Comparison of ENCODE assay signal across 18 cellular contexts in the genomic region with DNA sequence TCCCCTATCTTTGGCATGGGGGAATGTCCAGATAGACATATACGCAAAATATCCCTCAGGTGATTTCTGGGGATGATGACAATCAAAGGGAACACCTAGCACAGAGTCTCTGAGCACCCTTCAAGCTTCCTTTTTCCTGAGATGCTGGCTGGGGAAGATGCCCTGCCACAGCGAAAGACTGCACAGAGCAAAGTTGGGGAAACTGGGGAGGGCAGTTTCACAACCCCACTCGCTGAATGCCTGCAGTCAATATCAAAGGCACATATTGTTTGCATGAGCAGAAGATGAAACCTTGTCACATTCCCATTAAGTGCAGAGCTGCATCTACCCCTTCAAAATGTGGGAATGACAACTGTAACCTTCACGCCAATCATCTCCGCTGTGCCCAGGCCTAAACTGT. TPM values are rescaled to one million over a fixed set of nuclear protein-coding genes. Genes with fewer than 3 reads are reported as not detected.
DNase-seq lines count a peak whose midpoint lies in the region; ATAC-seq, FAIRE-seq and TF ChIP-seq lines count a peak whose summit lies in the region.
"Had no signal": no experiment of that assay in that cellular context is flagged by ENCODE, and none has a peak within 500 bp of the region (broad histone marks: within the 10 kb centered on the region; RNA-seq: fewer than 3 reads in every experiment).

No MANE protein-coding gene starts in this region.

- BruUV-seq in Calu3 (replicated peaks; lab: Mats Ljungman, UMichigan) (no TSS peak), HepG2 (replicated peaks; lab: Mats Ljungman, UMichigan) (no TSS peak)

- no peak for FAIRE-seq in HepG2 (lab: Jason Lieb, UNC)

- no peak overlapping the region for H3K4me2 ChIP-seq in HepG2 (ENCODE audit: low read depth, low read length)

- peaks cover 29% of the 10 kb centered on the region for H3K36me3 Mint-ChIP-seq in Calu3 (ENCODE audit: insufficient read depth, unreplicated experiment)
- H3K36me3 Mint-ChIP-seq in osteocyte (ENCODE audit: unreplicated experiment) = peaks cover 1% of the 10 kb centered on the region
- H3K36me3 Mint-ChIP-seq in CD8-positive, alpha-beta memory T cell = no peaks in the 10 kb centered on the region
- H3K36me3 Mint-ChIP-seq: activated CD4-positive, alpha-beta memory T cell treated with anti-CD3 and anti-CD28 coated beads for 36 hours; CD4-positive, alpha-beta memory T cell had no signal

- no peak for TF ChIP-seq RAD21 in HepG2 (CRISPR knock-in tag; IDR thresholded peaks at IDR 0.05)

- H3K4me1 ChIP-seq in iPS-20b (ENCODE audit: insufficient read depth, low read length) = peaks cover 32% of the 10 kb centered on the region
- no peaks in the 10 kb centered on the region for H3K4me1 ChIP-seq in HepG2 (ENCODE audit: insufficient read depth, low read length)
- no peaks in the 10 kb centered on the region for H3K4me1 ChIP-seq in CD8-positive, alpha-beta memory T cell (ENCODE audit: insufficient read depth, low read length)
- H3K4me1 ChIP-seq: heart right ventricle, uterus had no signal

- TF ChIP-seq EP300 in HepG2 (IDR thresholded peaks at IDR 0.05; ENCODE audit: low read depth in 2 of 2, low read length in 2 of 2) = no peak
- TF ChIP-seq EP300 in HepG2 (CRISPR knock-in tag; IDR thresholded peaks at IDR 0.05; ENCODE audit: borderline replicate concordance) = no peak

- in situ Hi-C loops in astrocyte of the spinal cord (cut with HindIII; ENCODE audit: low sequenced_read_pairs) (no loop called here), HepG2 (cut with HindIII; ENCODE audit: extremely low pct_ligation_motif_present, low pct_unique_long_range_greater_than_20kb) (no loop called here)

- TF ChIP-seq CTCF in Calu3 (IDR thresholded peaks at IDR 0.05; ENCODE audit: unreplicated experiment) (no peak), astrocyte of the spinal cord (IDR thresholded peaks at IDR 0.05; ENCODE audit: low read depth, low read length) (no peak), osteocyte (IDR thresholded peaks at IDR 0.05) (no peak), HepG2 (CRISPR knock-in tag; IDR thresholded peaks at IDR 0.05) (no peak)

- H3K36me3 ChIP-seq in iPS-20b (ENCODE audit: insufficient read depth, low read depth, low read length) (peaks cover 52% of the 10 kb centered on the region), HepG2 (replicated peaks in 1 of 2; ENCODE audit: control insufficient read depth in 1 of 2, insufficient read depth in 2 of 2, low read length in 2 of 2) (no peaks in the 10 kb centered on the region)
- H3K36me3 ChIP-seq in CD8-positive, alpha-beta memory T cell (ENCODE audit: insufficient read depth, low read length) = no peaks in the 10 kb centered on the region
- H3K36me3 ChIP-seq: heart right ventricle, left lung, uterus had no signal

- H3K4me1 Mint-ChIP-seq in Calu3 (ENCODE audit: low read depth, unreplicated experiment) (no peaks in the 10 kb centered on the region), osteocyte (ENCODE audit: unreplicated experiment) (peaks cover 53% of the 10 kb centered on the region)
- H3K4me1 Mint-ChIP-seq in CD8-positive, alpha-beta memory T cell = peaks cover 0 to 12% (median 0%) of the 10 kb centered on the region in 3 donors

- H3K4me3 Mint-ChIP-seq in Calu3 (ENCODE audit: low read depth, unreplicated experiment) (peak overlapping the region; percentile 99), osteocyte (ENCODE audit: unreplicated experiment) (peak overlapping the region; percentile 92)
- no peak overlapping the region for H3K4me3 Mint-ChIP-seq in CD8-positive, alpha-beta memory T cell
- H3K4me3 Mint-ChIP-seq: activated CD4-positive, alpha-beta memory T cell treated with anti-CD3 and anti-CD28 coated beads for 36 hours; CD4-positive, alpha-beta memory T cell had no signal

- no peaks in the 10 kb centered on the region for H4K20me1 ChIP-seq in HepG2 (ENCODE audit: insufficient read depth, low read length)

- H3K27ac ChIP-seq in iPS-20b (ENCODE audit: low read length) = no peak overlapping the region
- no peak overlapping the region for H3K27ac ChIP-seq in HepG2 (ENCODE audit: extremely low read length, insufficient read depth, low read length)
- no peak overlapping the region for H3K27ac ChIP-seq in CD8-positive, alpha-beta memory T cell (ENCODE audit: low read depth, low read length)
- H3K27ac ChIP-seq: heart right ventricle, left lung had no signal

- H3K27me3 Mint-ChIP-seq in Calu3 (ENCODE audit: unreplicated experiment) = no peaks in the 10 kb centered on the region
- peaks cover 13% of the 10 kb centered on the region for H3K27me3 Mint-ChIP-seq in osteocyte (ENCODE audit: unreplicated experiment)
- H3K27me3 Mint-ChIP-seq in CD8-positive, alpha-beta memory T cell = peaks cover 12 to 24% of the 10 kb centered on the region in 2 donors

- H3K79me2 ChIP-seq in HepG2 (ENCODE audit: insufficient read depth, low read length) = no peaks in the 10 kb centered on the region

- H2AFZ ChIP-seq in HepG2 (ENCODE audit: low read length) = no peak overlapping the region

- 0% methylated on average over 3 of the region's 5 CpGs for WGBS in HepG2 (ENCODE audit: low lambda C conversion rate)

- intact Hi-C loops in Calu3 (cut with micrococcal nuclease; ENCODE audit: unreplicated experiment) = loop anchor here (5.0 kb wide), 2 partner anchors 75 to 260 kb away; no protein-coding TSS in a partner anchor
- intact Hi-C loops in HepG2 (cut with micrococcal nuclease; ENCODE audit: unreplicated experiment) = no loop called here

- H3K27me3 ChIP-seq in iPS-20b (ENCODE audit: insufficient read depth, low read length) (peaks cover 11% of the 10 kb centered on the region; the same call in 1 of the 2 replicates), HepG2 (ENCODE audit: control insufficient read depth in 1 of 2, insufficient read depth in 2 of 2, low read length in 2 of 2) (peaks cover 2 to 16% of the 10 kb centered on the region in 2 experiments; a peak in 2 of 5 replicates)
- H3K27me3 ChIP-seq in CD8-positive, alpha-beta memory T cell (ENCODE audit: insufficient read depth, low read length, poor library complexity, severe bottlenecking) = no peaks in the 10 kb centered on the region
- H3K27me3 ChIP-seq: uterus had no signal

- TF ChIP-seq POLR2A in HepG2 (IDR thresholded peaks at IDR 0.05; ENCODE audit: insufficient read depth in 1 of 2, low read depth in 2 of 2, low read length in 2 of 2) = no peak
- no peak for TF ChIP-seq POLR2A in erythroblast (IDR thresholded peaks at IDR 0.05; ENCODE audit: low read length)

- no peak for DNase-seq in Calu3
- no peak for DNase-seq in astrocyte of the spinal cord (ENCODE audit: low read depth, low spot score)
- DNase-seq in osteocyte (ENCODE audit: extremely low spot score, unreplicated experiment) = no peak
- DNase-seq in HepG2 (ENCODE audit: low spot score) = no peak
- no peak for DNase-seq in erythroblast (lab: John Stamatoyannopoulos, UW)
- no peak for DNase-seq in CD8-positive, alpha-beta memory T cell
- DNase-seq: activated CD4-positive, alpha-beta memory T cell treated with anti-CD3 and anti-CD28 coated beads for 36 hours; activated T-cell treated with anti-CD3 and anti-CD28 coated beads, Interleukin-2, amount 50 U/mL, for 48 hours; CD4-positive, alpha-beta memory T cell; heart right ventricle; left lung; NCI-H2029; NCI-H510A treated with DMSO at 0.1 percent for 48 hours; PC-3; uterus had no signal

- CTCF ChIA-PET in Calu3 (lab: Charles Lee) (interaction anchor here (0.8 kb wide), 1 partner anchor 62 kb away, joined by 4 read pairs; no protein-coding TSS in a partner anchor), HepG2 (lab: Yijun Ruan, JAX; ENCODE audit: low intra/inter-chr PET ratio, low total read pairs) (no interaction called here)
- CTCF ChIA-PET in CD8-positive, alpha-beta memory T cell (lab: Charles Lee) = no interaction called here

- H3K27ac Mint-ChIP-seq in Calu3 (ENCODE audit: unreplicated experiment) (no peak overlapping the region), osteocyte (ENCODE audit: unreplicated experiment) (peak overlapping the region; percentile 52)
- no peak overlapping the region for H3K27ac Mint-ChIP-seq in CD8-positive, alpha-beta memory T cell
- H3K27ac Mint-ChIP-seq: activated CD4-positive, alpha-beta memory T cell treated with anti-CD3 and anti-CD28 coated beads for 36 hours; CD4-positive, alpha-beta memory T cell had no signal

- no peaks in the 10 kb centered on the region for H3K9me3 Mint-ChIP-seq in Calu3 (ENCODE audit: low read depth, unreplicated experiment)
- H3K9me3 Mint-ChIP-seq in osteocyte (ENCODE audit: unreplicated experiment) = no peaks in the 10 kb centered on the region
- H3K9me3 Mint-ChIP-seq in CD8-positive, alpha-beta memory T cell = no peaks in the 10 kb centered on the region
- H3K9me3 Mint-ChIP-seq: activated CD4-positive, alpha-beta memory T cell treated with anti-CD3 and anti-CD28 coated beads for 36 hours had no signal

- POLR2A ChIA-PET in HepG2 (lab: Yijun Ruan, JAX) = no interaction called here
- POLR2A ChIA-PET in CD8-positive, alpha-beta memory T cell (lab: Charles Lee) = no interaction called here

- no peak for ATAC-seq in HepG2
- ATAC-seq in GM21390 (IDR thresholded peaks at IDR 0.05; ENCODE audit: unreplicated experiment) = no peak
- ATAC-seq: heart right ventricle, left lung, PC-3, SK-N-SH treated with all-trans-retinoic acid at 6 μM for 48 hours had no signal

- H3K9me3 ChIP-seq in iPS-20b (ENCODE audit: insufficient read depth, low read depth, low read length) = no peaks in the 10 kb centered on the region
- H3K9me3 ChIP-seq in HepG2 (ENCODE audit: low read length) = no peaks in the 10 kb centered on the region
- H3K9me3 ChIP-seq in CD8-positive, alpha-beta memory T cell (ENCODE audit: low read length) = no peaks in the 10 kb centered on the region
- H3K9me3 ChIP-seq: heart right ventricle, left lung, uterus had no signal

- H3K4me3 ChIP-seq in astrocyte of the spinal cord (ENCODE audit: low read depth, low read length) (peak overlapping the region; percentile 57), iPS-20b (ENCODE audit: low read length) (peak overlapping the region; percentile 93), HepG2 (replicated peaks in 1 of 3; ENCODE audit: insufficient read depth in 1 of 3, low read depth in 2 of 3, low read length in 3 of 3) (no peak overlapping the region)
- H3K4me3 ChIP-seq in CD8-positive, alpha-beta memory T cell (ENCODE audit: low read length) = no peak overlapping the region

- H3K9ac ChIP-seq in iPS-20b (ENCODE audit: low read depth, low read length) = peak overlapping the region; percentile 83; the same call in 1 of the 2 replicates
- H3K9ac ChIP-seq in HepG2 (ENCODE audit: insufficient read depth, low read depth, low read length) = no peak overlapping the region

RNA-seq across cellular contexts. Expression of a gene that starts 2.6 kb away (rescaled TPM):
- total RNA-seq in Calu3 (2022) (21.8 and 26.2 TPM in 2 replicates), osteocyte (98.0 and 101 TPM in 2 replicates), HepG2 (2016; rRNA removed; fragmentation: Illumina TruSeq; extraction: Trizol) (0.14 and 0.29 TPM in 2 replicates)
- total RNA-seq in HepG2 (2016; cell fraction: cytosol; rRNA removed; fragmentation: Illumina TruSeq; extraction: Trizol; ENCODE audit: low read depth) = 0.10 TPM in 1 of 2 replicates, not detected in the other
- 0.12 and 0.26 TPM in 2 replicates for total RNA-seq in HepG2 (2016; cell fraction: insoluble cytoplasmic fraction; rRNA removed; fragmentation: Illumina TruSeq; extraction: Trizol)
- total RNA-seq in HepG2 (2016; cell fraction: membrane; rRNA removed; fragmentation: Illumina TruSeq; extraction: Trizol) = 0.03 and 0.07 TPM in 2 replicates
- 0.16 and 0.34 TPM in 2 replicates for total RNA-seq in HepG2 (2016; cell fraction: nucleus; rRNA removed; fragmentation: Illumina TruSeq; extraction: Trizol)
- polyA plus RNA-seq in HepG2 (2011; rRNA removed) = 0.38 and 0.68 TPM in 2 replicates
- polyA plus RNA-seq in HepG2 (2011; cell fraction: cytosol; rRNA removed) = 0.31 and 0.58 TPM in 2 replicates
- polyA plus RNA-seq in HepG2 (2011; cell fraction: nucleus; rRNA removed) = 0.16 and 0.18 TPM in 2 replicates
- 0.51 and 0.52 TPM in 2 replicates for polyA plus RNA-seq in HepG2 (2012)
- 0.02 TPM in 1 of 2 replicates, not detected in the other for polyA plus RNA-seq in HepG2 (2016; cell fraction: cytosol; fragmentation: Illumina TruSeq; extraction: Trizol; ENCODE audit: low read depth)
- polyA plus RNA-seq in HepG2 (2016; cell fraction: insoluble cytoplasmic fraction; fragmentation: Illumina TruSeq; extraction: Trizol; ENCODE audit: low read depth) = 0.17 and 0.24 TPM in 2 replicates
- 0.03 and 0.05 TPM in 2 replicates for polyA plus RNA-seq in HepG2 (2016; cell fraction: membrane; fragmentation: Illumina TruSeq; extraction: Trizol; ENCODE audit: low read depth)
- 0.35 and 0.38 TPM in 2 replicates for polyA plus RNA-seq in HepG2 (2016; cell fraction: nucleus; fragmentation: Illumina TruSeq; extraction: Trizol; ENCODE audit: insufficient read depth, low read depth)
- polyA minus RNA-seq in HepG2 (2011; rRNA and poly(A)+ RNA removed; ENCODE audit: low replicate concordance) = 0.48 TPM in 1 of 2 replicates, not detected in the other
- polyA minus RNA-seq in HepG2 (2011; cell fraction: cytosol; rRNA and poly(A)+ RNA removed) = 0.35 and 0.79 TPM in 2 replicates
- 0.26 and 0.50 TPM in 2 replicates for polyA minus RNA-seq in HepG2 (2011; cell fraction: nucleus; rRNA and poly(A)+ RNA removed)
- total RNA-seq in CD8-positive, alpha-beta memory T cell = not detected
- not detected for polyA plus RNA-seq in CD8-positive, alpha-beta memory T cell
- total RNA-seq: activated CD4-positive, alpha-beta memory T cell treated with anti-CD3 and anti-CD28 coated beads for 36 hours; CD4-positive, alpha-beta memory T cell had no signal
- polyA plus RNA-seq: CD4-positive, alpha-beta memory T cell had no signal

Comparison
In these comparisons a context has a peak if more than half of its experiments do, and no peak if none do; other contexts are left out.
1. H3K4me3 Mint-ChIP-seq: peak in Calu3 (single experiment) and osteocyte (single experiment); none in CD8-positive, alpha-beta memory T cell (0 of 7).
2. H3K4me3 ChIP-seq: peak in astrocyte of the spinal cord (single experiment) and iPS-20b (single experiment); none in HepG2 (0 of 3) and CD8-positive, alpha-beta memory T cell (single experiment).
3. RNA of a gene that starts 2.6 kb away (total RNA-seq): 98.0 to 101 TPM in osteocyte and 21.8 to 26.2 TPM in Calu3; 0.03 to 0.34 TPM in HepG2 and not detected in CD8-positive, alpha-beta memory T cell; every median in the first group is over 10 times any median in the second.